ENCODE assay signal across 2 cellular contexts in genomic region chr6:147282566-147282959, GRCh38.
TF ChIP-seq lines count a peak whose summit lies in the region.

No MANE protein-coding gene starts in this region.

TF ChIP-seq in GM23338, 12 proteins besides CTCF, POLR2A, EP300 and RAD21:
- TF ChIP-seq REST (IDR thresholded peaks at IDR 0.05; ENCODE audit: unreplicated experiment), result no peak
- TF ChIP-seq ZNF331 (CRISPR knock-in tag; IDR thresholded peaks at IDR 0.05; ENCODE audit: low read depth), result no peak
- TF ChIP-seq EZH2phosphoT487 (IDR thresholded peaks at IDR 0.05; ENCODE audit: unreplicated experiment), result no peak
- no peak for TF ChIP-seq NANOG (IDR thresholded peaks at IDR 0.05; ENCODE audit: borderline replicate concordance)
- TF ChIP-seq STAT1 (IDR thresholded peaks at IDR 0.05; ENCODE audit: unreplicated experiment), result no peak

TF ChIP-seq in K562, 482 proteins besides CTCF, POLR2A, EP300 and RAD21 (continued from another document):
- TF ChIP-seq, protein P1, sequence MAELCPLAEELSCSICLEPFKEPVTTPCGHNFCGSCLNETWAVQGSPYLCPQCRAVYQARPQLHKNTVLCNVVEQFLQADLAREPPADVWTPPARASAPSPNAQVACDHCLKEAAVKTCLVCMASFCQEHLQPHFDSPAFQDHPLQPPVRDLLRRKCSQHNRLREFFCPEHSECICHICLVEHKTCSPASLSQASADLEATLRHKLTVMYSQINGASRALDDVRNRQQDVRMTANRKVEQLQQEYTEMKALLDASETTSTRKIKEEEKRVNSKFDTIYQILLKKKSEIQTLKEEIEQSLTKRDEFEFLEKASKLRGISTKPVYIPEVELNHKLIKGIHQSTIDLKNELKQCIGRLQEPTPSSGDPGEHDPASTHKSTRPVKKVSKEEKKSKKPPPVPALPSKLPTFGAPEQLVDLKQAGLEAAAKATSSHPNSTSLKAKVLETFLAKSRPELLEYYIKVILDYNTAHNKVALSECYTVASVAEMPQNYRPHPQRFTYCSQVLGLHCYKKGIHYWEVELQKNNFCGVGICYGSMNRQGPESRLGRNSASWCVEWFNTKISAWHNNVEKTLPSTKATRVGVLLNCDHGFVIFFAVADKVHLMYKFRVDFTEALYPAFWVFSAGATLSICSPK (IDR thresholded peaks at IDR 0.05; ENCODE audit: borderline replicate concordance), result no peak
